9 cellular contexts compared by ENCODE assay signal in genomic region chr1:88655685-88656299, GRCh38. TPM values are rescaled to one million over a fixed set of nuclear protein-coding genes. Genes with fewer than 3 reads are reported as not detected.
DNase-seq lines count a peak whose midpoint lies in the region; ATAC-seq and TF ChIP-seq lines count a peak whose summit lies in the region.
"Had no signal": no experiment of that assay in that cellular context is flagged by ENCODE, and none has a peak within 500 bp of the region (broad histone marks: within the 10 kb centered on the region; RNA-seq: fewer than 3 reads in every experiment).

No MANE protein-coding gene starts in this region.

- no peaks in the 10 kb centered on the region for H3K36me3 Mint-ChIP-seq in neural progenitor cell

- no peak overlapping the region for H3K27ac Mint-ChIP-seq in neural progenitor cell

- no peaks in the 10 kb centered on the region for H3F3A ChIP-seq in neural progenitor cell (ENCODE audit: low read depth)

- no peak overlapping the region for H3K9ac ChIP-seq in neural progenitor cell
- H3K9ac ChIP-seq: BLaER1 had no signal

- H3K9me3 Mint-ChIP-seq in neural progenitor cell, result no peaks in the 10 kb centered on the region

- peaks cover 1% of the 10 kb centered on the region for H3K4me1 Mint-ChIP-seq in neural progenitor cell

- no peaks in the 10 kb centered on the region for H3K27me3 Mint-ChIP-seq in neural progenitor cell (ENCODE audit: insufficient read depth, low read depth)

- H3K79me2 ChIP-seq in neural progenitor cell (ENCODE audit: low read depth), result no peaks in the 10 kb centered on the region

- DNase-seq in DMS 273 (lab: John Stamatoyannopoulos, UW; ENCODE audit: unreplicated experiment), result peak; percentile 54
- no peak for DNase-seq in DMS 273 treated with DMSO at 0.1 percent for 48 hours (lab: John Stamatoyannopoulos, UW)
- peak; percentile 9 for DNase-seq in NCI-H1694 treated with DMSO at 0.1 percent for 48 hours (lab: John Stamatoyannopoulos, UW)
- peak; percentile 74 for DNase-seq in dedifferentiated amniotic fluid mesenchymal stem cell (ENCODE audit: extremely low spot score)
- peak; percentile 13 for DNase-seq in neural progenitor cell (ENCODE audit: low spot score)

- no peaks in the 10 kb centered on the region for H3K27me3 ChIP-seq in neural progenitor cell
- H3K27me3 ChIP-seq: BLaER1 had no signal

- no peaks in the 10 kb centered on the region for H3K36me3 ChIP-seq in neural progenitor cell
- H3K36me3 ChIP-seq: BLaER1 had no signal

- ATAC-seq in HG03469 (IDR thresholded peaks at IDR 0.05; ENCODE audit: unreplicated experiment) (no peak), HG03196 (IDR thresholded peaks at IDR 0.05; ENCODE audit: unreplicated experiment) (no peak), HG02588 (IDR thresholded peaks at IDR 0.05; ENCODE audit: unreplicated experiment) (no peak)

- TF ChIP-seq CTCF in neural progenitor cell (IDR thresholded peaks at IDR 0.05), result peak; percentile 82

- H3K27ac ChIP-seq in neural progenitor cell, result no peak overlapping the region
- H3K27ac ChIP-seq: BLaER1 had no signal

- no peaks in the 10 kb centered on the region for H4K20me1 ChIP-seq in neural progenitor cell (ENCODE audit: low read depth)
- H4K20me1 ChIP-seq: BLaER1 had no signal

- H3K4me3 Mint-ChIP-seq in neural progenitor cell, result no peak overlapping the region

- no peak overlapping the region for H3K4me3 ChIP-seq in neural progenitor cell
- H3K4me3 ChIP-seq: BLaER1 had no signal

- H3K4me1 ChIP-seq in neural progenitor cell, result peaks cover 1% of the 10 kb centered on the region
- H3K4me1 ChIP-seq: BLaER1 had no signal

- no peaks in the 10 kb centered on the region for H3K9me3 ChIP-seq in neural progenitor cell (ENCODE audit: low read depth)
- H3K9me3 ChIP-seq: BLaER1 had no signal

- H2AFZ ChIP-seq in neural progenitor cell (replicated peaks), result peak overlapping the region; percentile 51

- no peak overlapping the region for H3K4me2 ChIP-seq in neural progenitor cell
- H3K4me2 ChIP-seq: BLaER1 had no signal

RNA-seq across cellular contexts. Expression of gene PKN2, which starts 28.3 kb away (rescaled TPM):
- total RNA-seq in neural progenitor cell (ENCODE audit: low replicate concordance), result 41.9 and 74.4 TPM in 2 replicates
